ENCODE assay signal across 24 cellular contexts in the genomic region with DNA sequence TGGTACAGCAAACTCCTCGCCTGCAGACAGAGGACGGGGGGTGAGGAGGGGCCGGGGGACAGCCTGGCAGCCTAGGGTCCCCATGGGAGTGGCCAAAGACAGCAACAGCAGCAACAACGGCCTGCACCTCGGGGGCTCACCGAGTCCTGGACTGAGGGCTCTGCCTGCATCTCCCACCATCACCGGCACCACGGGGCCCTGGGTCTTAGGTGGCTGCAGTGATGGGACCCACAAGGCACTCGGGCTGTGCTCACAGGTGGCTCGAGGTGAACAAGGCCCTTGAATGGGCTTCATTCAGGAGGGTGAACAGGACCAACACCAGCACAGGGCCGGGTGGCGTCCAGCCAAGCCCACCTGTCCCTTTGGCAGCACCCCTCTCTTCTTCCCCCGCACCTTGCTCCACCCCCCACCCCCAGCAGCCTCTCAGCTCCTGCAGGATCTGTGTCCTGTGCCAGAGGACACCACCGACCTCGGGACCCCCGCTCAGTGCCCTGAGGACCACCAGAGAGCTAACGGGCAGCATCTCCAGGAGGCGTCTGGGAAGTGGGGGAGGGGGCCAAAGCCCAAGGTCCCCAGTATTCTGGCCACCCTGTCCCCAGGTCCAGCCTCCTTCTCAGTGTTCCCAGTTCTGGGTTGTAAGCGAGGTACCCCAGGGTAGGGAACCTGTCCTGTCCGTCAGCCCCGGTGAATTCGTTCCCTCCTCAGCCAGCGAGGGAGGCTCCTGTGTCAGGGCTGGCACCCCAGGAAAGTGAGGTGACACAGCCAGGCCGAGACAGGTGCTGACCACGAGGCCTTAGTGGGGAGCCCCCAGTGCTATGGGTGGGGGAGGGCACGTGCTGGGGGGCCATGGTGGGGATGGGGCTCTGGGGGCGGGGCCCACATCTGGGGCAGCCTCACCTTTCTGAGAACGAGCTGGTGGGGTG.
A peak's percentile ranks its signal among the peaks of the same experiment; 100 is the strongest.
DNase-seq lines count a peak whose midpoint lies in the region; ATAC-seq and TF ChIP-seq lines count a peak whose summit lies in the region.
"Had no signal": no experiment of that assay in that cellular context is flagged by ENCODE, and none has a peak within 500 bp of the region (broad histone marks: within the 10 kb centered on the region; RNA-seq: fewer than 3 reads in every experiment).

No MANE protein-coding gene starts in this region.

- TF ChIP-seq CTCF in right atrium auricular region (IDR thresholded peaks at IDR 0.05) (no peak), heart left ventricle (IDR thresholded peaks at IDR 0.05) (no peak), mucosa of descending colon (IDR thresholded peaks at IDR 0.05) (no peak), upper lobe of right lung (IDR thresholded peaks at IDR 0.05) (no peak), foreskin fibroblast (IDR thresholded peaks at IDR 0.05; ENCODE audit: low read depth, low read length) (no peak)

- 87 to 92% (median 88%) methylated on average over 11 to 28 of the region's 28 CpGs for WGBS in heart left ventricle, 4 donors

- H3K36me3 ChIP-seq in right atrium auricular region (peaks cover 22% of the 10 kb centered on the region), heart left ventricle (peaks cover 0 to 51% (median 12%) of the 10 kb centered on the region in 9 donors), mucosa of descending colon (ENCODE audit: low read depth) (no peaks in the 10 kb centered on the region), upper lobe of right lung (peaks cover 7% of the 10 kb centered on the region)

- H3K27me3 ChIP-seq in right atrium auricular region (no peaks in the 10 kb centered on the region), heart left ventricle (no peaks in the 10 kb centered on the region), upper lobe of right lung (no peaks in the 10 kb centered on the region)
- H3K27me3 ChIP-seq: left lung, stomach had no signal

- intact Hi-C loops in Right ventricle myocardium superior (cut with DNase I) (no loop called here), heart left ventricle (cut with DNase I) (no loop called here), mucosa of descending colon (cut with DNase I, micrococcal nuclease) (no loop called here), upper lobe of right lung (cut with DNase I) (no loop called here)

- H3K27ac ChIP-seq in right atrium auricular region, result no peak overlapping the region
- H3K27ac ChIP-seq in heart left ventricle, result no peak overlapping the region
- no peak overlapping the region for H3K27ac ChIP-seq in upper lobe of right lung
- H3K27ac ChIP-seq: A549, HL-60, left lung, stomach had no signal

- no peaks in the 10 kb centered on the region for H3K9me3 ChIP-seq in right atrium auricular region
- H3K9me3 ChIP-seq in heart left ventricle, result no peaks in the 10 kb centered on the region
- no peaks in the 10 kb centered on the region for H3K9me3 ChIP-seq in mucosa of descending colon
- no peaks in the 10 kb centered on the region for H3K9me3 ChIP-seq in upper lobe of right lung
- H3K9me3 ChIP-seq: A549, HAP-1, left lung, stomach had no signal

- no peak for TF ChIP-seq POLR2A in heart left ventricle (IDR thresholded peaks at IDR 0.05)

- H3K4me3 ChIP-seq in right atrium auricular region, result no peak overlapping the region
- H3K4me3 ChIP-seq in heart left ventricle, result no peak overlapping the region
- no peak overlapping the region for H3K4me3 ChIP-seq in mucosa of descending colon
- no peak overlapping the region for H3K4me3 ChIP-seq in upper lobe of right lung
- H3K4me3 ChIP-seq in foreskin fibroblast (ENCODE audit: low read depth in 1 of 2, low read length in 2 of 2), result no peak overlapping the region
- H3K4me3 ChIP-seq: A549, HAP-1, left lung, stomach had no signal

- peaks cover 0 to 17% of the 10 kb centered on the region in 2 donors for H3K4me1 ChIP-seq in right atrium auricular region
- peaks cover 0 to 22% (median 5%) of the 10 kb centered on the region in 12 donors for H3K4me1 ChIP-seq in heart left ventricle
- no peaks in the 10 kb centered on the region for H3K4me1 ChIP-seq in mucosa of descending colon (ENCODE audit: low read depth)
- peaks cover 9% of the 10 kb centered on the region for H3K4me1 ChIP-seq in upper lobe of right lung
- H3K4me1 ChIP-seq: HAP-1 had no signal

- DNase-seq in Right ventricle myocardium superior (peak; percentile 37), right atrium auricular region (ENCODE audit: low spot score) (no peak), heart left ventricle (peak in 3 of 5 donors; percentile 19 to 48 (median 23)), mucosa of descending colon (peak in 2 of 3 donors; percentile 18 to 42), upper lobe of right lung (peak; percentile 50), NCI-H226 (no peak), foreskin fibroblast (no peak), DMS53 treated with DMSO at 0.1 percent for 48 hours (lab: John Stamatoyannopoulos, UW; ENCODE audit: unreplicated experiment) (no peak)
- DNase-seq: activated CD4-positive, alpha-beta memory T cell treated with anti-CD3 and anti-CD28 coated beads, Interleukin-2, amount 10 ng/mL, durations not matched to agents 7 days and 5 days; activated naive CD4-positive, alpha-beta T cell treated with anti-CD3 and anti-CD28 coated beads, Interleukin-2, amount 10 ng/mL, durations not matched to agents 7 days and 5 days; amygdala; Karpas-422; naive thymus-derived CD4-positive, alpha-beta T cell; NCI-H1436; NCI-H2081; retina; SHP77 treated with DMSO at 0.1 percent for 48 hours; stimulated activated CD8-positive, alpha-beta memory T cell treated with anti-CD3 and anti-CD28 coated beads, Interleukin-4, amount 100 ng/mL, for 48 hours; stomach had no signal

- ATAC-seq in Right ventricle myocardium superior (ENCODE audit: poor library complexity) (no peak), heart left ventricle (no peak), mucosa of descending colon (no peak), upper lobe of right lung (no peak)
- ATAC-seq: A549; activated T-helper 17 cell treated with anti-CD3 and anti-CD28 coated beads, Interleukin-2, amount 50 U/mL, for 72 hours; naive thymus-derived CD4-positive, alpha-beta T cell had no signal

Comparison
In these comparisons a context has a peak if more than half of its experiments do, and no peak if none do; other contexts are left out.
1. DNase-seq: peak in Right ventricle myocardium superior (single experiment), heart left ventricle (3 of 5), mucosa of descending colon (2 of 3) and upper lobe of right lung (single experiment); none in right atrium auricular region (single experiment), NCI-H226 (single experiment), foreskin fibroblast (0 of 2) and DMS53 treated with DMSO at 0.1 percent for 48 hours (single experiment).